In the genomic region with DNA sequence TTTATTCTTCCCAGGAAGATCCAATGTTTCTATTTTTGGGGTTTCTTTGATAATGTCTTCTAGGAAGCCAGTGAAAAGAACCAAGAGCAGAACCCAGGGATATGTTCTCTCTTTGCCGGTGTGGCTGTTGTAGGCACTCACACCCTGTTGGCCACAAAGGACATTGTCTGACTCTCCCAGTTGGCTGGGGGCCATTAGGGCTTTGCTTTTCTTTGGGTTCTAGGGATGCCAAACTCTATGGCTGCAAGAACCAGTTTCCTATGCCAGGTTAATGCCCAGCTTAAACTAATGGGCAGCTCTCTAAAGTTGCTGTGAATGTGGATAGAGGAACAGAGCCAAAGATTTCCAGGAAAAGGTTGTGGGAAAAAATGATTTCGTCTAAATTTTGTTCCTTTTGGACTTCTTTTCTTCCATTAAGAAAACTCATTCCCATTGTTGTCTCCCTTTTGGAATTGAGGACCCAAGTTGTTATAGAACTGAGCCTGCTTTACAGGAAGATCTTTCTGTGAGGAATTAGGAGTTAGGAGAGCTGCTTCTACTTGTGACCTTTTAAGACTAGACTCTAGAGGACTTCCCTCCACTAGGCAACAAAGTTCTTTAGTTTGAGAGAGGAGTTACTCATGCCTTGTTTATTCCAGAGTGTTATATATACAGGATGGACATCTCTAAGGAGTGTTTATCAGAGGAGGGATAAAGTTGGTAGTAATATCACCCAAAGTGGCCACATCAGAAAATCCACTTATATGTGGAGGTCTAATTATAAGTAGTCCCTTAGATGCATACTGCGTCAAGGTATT, we compare ENCODE assay signal across 11 cellular contexts. TPM values are rescaled to one million over a fixed set of nuclear protein-coding genes. Genes with fewer than 3 reads are reported as not detected.
DNase-seq lines count a peak whose midpoint lies in the region; ATAC-seq and TF ChIP-seq lines count a peak whose summit lies in the region.
"Had no signal": no experiment of that assay in that cellular context is flagged by ENCODE, and none has a peak within 500 bp of the region (broad histone marks: within the 10 kb centered on the region; RNA-seq: fewer than 3 reads in every experiment).

No MANE protein-coding gene starts in this region.

- TF ChIP-seq CTCF in WI38 (IDR thresholded peaks at IDR 0.05; ENCODE audit: low read depth, low read length) (no peak), fibroblast of lung (conservative IDR thresholded peaks at IDR 0.05 in 1 of 2, IDR thresholded peaks at IDR 0.05 in 1 of 2; ENCODE audit: low read depth in 1 of 2, low read length in 2 of 2) (no peak), thyroid gland (IDR thresholded peaks at IDR 0.05) (no peak)

- H2AFZ ChIP-seq in fibroblast of lung (ENCODE audit: low read length) = no peak overlapping the region

- WGBS in thyroid gland, 2 donors = 57 to 61% methylated on average over 3 of the region's 3 CpGs

- H3K4me3 ChIP-seq in WI38 (ENCODE audit: low read depth, low read length) (0 out of 2 replicates have a peak overlapping the region, but pooled peaks have one; percentile 5), fibroblast of lung (replicated peaks in 1 of 4; ENCODE audit: control extremely low read depth in 1 of 4, insufficient read depth in 1 of 4, low read depth in 3 of 4, low read length in 4 of 4) (no peak overlapping the region), mucosa of stomach (ENCODE audit: low read length) (no peak overlapping the region), thyroid gland (replicated peaks in 1 of 3) (no peak overlapping the region)

- intact Hi-C loops in thyroid gland (cut with DNase I) = no loop called here

- H3K4me2 ChIP-seq in fibroblast of lung (ENCODE audit: extremely low read depth, insufficient read depth, low read length) = peak overlapping the region; percentile 23

- ATAC-seq in GM19351 (IDR thresholded peaks at IDR 0.05; ENCODE audit: unreplicated experiment) = no peak
- ATAC-seq: activated CD8-positive, alpha-beta memory T cell treated with anti-CD3 and anti-CD28 coated beads, Interleukin-2, amount 10 ng/mL, durations not matched to agents 7 days and 5 days had no signal

- H3K9me3 ChIP-seq in fibroblast of lung (ENCODE audit: control insufficient read depth, insufficient read depth, low read depth, low read length) (no peaks in the 10 kb centered on the region), mucosa of stomach (ENCODE audit: control insufficient read depth, low read length) (no peaks in the 10 kb centered on the region), thyroid gland (no peaks in the 10 kb centered on the region)

- H3K36me3 ChIP-seq in fibroblast of lung (ENCODE audit: control insufficient read depth, insufficient read depth, low read length) (peaks cover 2% of the 10 kb centered on the region), mucosa of stomach (ENCODE audit: control insufficient read depth, insufficient read depth, low read length) (peaks cover 6% of the 10 kb centered on the region), thyroid gland (peaks cover 14 to 18% of the 10 kb centered on the region in 2 donors)

- DNase-seq in fibroblast of lung (ENCODE audit: low read depth in 2 of 2) (no peak), thyroid gland (peak in 1 of 2 donors; percentile 32), globus pallidus (ENCODE audit: low spot score) (no peak)
- no peak for DNase-seq in stimulated activated CD4-positive, alpha-beta T cell treated with anti-CD3 and anti-CD28 coated beads, Interleukin-15, amount 100 ng/mL, for 24 hours
- DNase-seq: activated CD8-positive, alpha-beta memory T cell treated with anti-CD3 and anti-CD28 coated beads, Interleukin-2, amount 10 ng/mL, durations not matched to agents 7 days and 5 days; islet precursor cell; KG1 had no signal

- peaks cover 26% of the 10 kb centered on the region for H3K79me2 ChIP-seq in fibroblast of lung (ENCODE audit: control insufficient read depth, insufficient read depth, low read length)

- H3K9ac ChIP-seq in fibroblast of lung (ENCODE audit: insufficient read depth, low read length) (no peak overlapping the region), mucosa of stomach (ENCODE audit: low read length) (peak overlapping the region; percentile 20)

- H3K27me3 ChIP-seq in fibroblast of lung (ENCODE audit: control insufficient read depth, insufficient read depth, low read length) (no peaks in the 10 kb centered on the region), mucosa of stomach (ENCODE audit: control insufficient read depth, insufficient read depth, low read length) (no peaks in the 10 kb centered on the region), thyroid gland (no peaks in the 10 kb centered on the region)

- no peak overlapping the region for H3K27ac ChIP-seq in fibroblast of lung (ENCODE audit: insufficient read depth, low read length)
- peak overlapping the region; percentile 28 to 66 (median 47) for H3K27ac ChIP-seq in thyroid gland
- H3K27ac ChIP-seq: epithelial cell of prostate had no signal

- H3K4me1 ChIP-seq in fibroblast of lung (ENCODE audit: control insufficient read depth, extremely low read depth, insufficient read depth, low read length) (peaks cover 18% of the 10 kb centered on the region), mucosa of stomach (ENCODE audit: control insufficient read depth, insufficient read depth, low read length) (peaks cover 27% of the 10 kb centered on the region), thyroid gland (peaks cover 41 to 52% of the 10 kb centered on the region in 2 donors)

- H4K20me1 ChIP-seq in fibroblast of lung (ENCODE audit: control insufficient read depth, extremely low read depth, insufficient read depth, low read length) = no peaks in the 10 kb centered on the region

- TF ChIP-seq POLR2A in thyroid gland (IDR thresholded peaks at IDR 0.05) = no peak

RNA-seq across cellular contexts. Expression of a gene that starts 13.1 kb away (rescaled TPM):
- 80.9 and 97.9 TPM in 2 replicates for total RNA-seq in fibroblast of lung
- polyA plus RNA-seq in fibroblast of lung = 305 and 324 TPM in 2 replicates
- polyA plus RNA-seq in fibroblast of lung (2012) = 292 and 325 TPM in 2 replicates
- polyA minus RNA-seq in fibroblast of lung (ENCODE audit: low replicate concordance) = 79.6 and 97.1 TPM in 2 replicates
- 100 to 1,000 TPM; 181 to 284 (median 236) TPM for total RNA-seq in thyroid gland

RNA-seq across cellular contexts. Expression of a gene that starts 26.2 kb away (rescaled TPM):
- not detected in 2 replicates for total RNA-seq in fibroblast of lung
- 0.03 TPM in 1 of 2 replicates, not detected in the other for polyA plus RNA-seq in fibroblast of lung
- polyA plus RNA-seq in fibroblast of lung (2012) = not detected in 2 replicates
- not detected in 2 replicates for polyA minus RNA-seq in fibroblast of lung (ENCODE audit: low replicate concordance)
- total RNA-seq in thyroid gland = under 1 TPM in 2 of 4 donors, not detected in 2; 0.39 to 0.40 TPM

RNA-seq across cellular contexts. Expression of a gene that starts 37.2 kb away (rescaled TPM):
- total RNA-seq in fibroblast of lung (under 0.01 and 0.17 TPM in 2 replicates), thyroid gland (1 to 10 TPM in 1 of 4 donors, under 1 TPM in 3; 0.56 to 1.7 (median 0.61) TPM)
- 0.07 and 0.34 TPM in 2 replicates for polyA plus RNA-seq in fibroblast of lung
- polyA plus RNA-seq in fibroblast of lung (2012) = 0.42 TPM in 1 of 2 replicates, not detected in the other
- polyA minus RNA-seq in fibroblast of lung (ENCODE audit: low replicate concordance) = not detected in 2 replicates
- total RNA-seq: activated CD8-positive, alpha-beta memory T cell treated with anti-CD3 and anti-CD28 coated beads, Interleukin-2, amount 10 ng/mL, durations not matched to agents 7 days and 5 days had no signal

RNA-seq across cellular contexts. Expression of a gene that starts 46.5 kb away (rescaled TPM):
- total RNA-seq in fibroblast of lung (2.3 and 3.3 TPM in 2 replicates), thyroid gland (10 to 100 TPM; 24.2 to 38.9 (median 29.3) TPM)
- 0.64 and 0.69 TPM in 2 replicates for polyA plus RNA-seq in fibroblast of lung
- polyA plus RNA-seq in fibroblast of lung (2012) = 4.3 and 6.1 TPM in 2 replicates
- polyA minus RNA-seq in fibroblast of lung (ENCODE audit: low replicate concordance) = 12.6 and 14.3 TPM in 2 replicates

RNA-seq across cellular contexts. Expression of a gene that starts 57.5 kb away (rescaled TPM):
- total RNA-seq in fibroblast of lung (305 and 311 TPM in 2 replicates), thyroid gland (100 to 1,000 TPM; 298 to 519 (median 435) TPM)
- 1,057 and 1,326 TPM in 2 replicates for polyA plus RNA-seq in fibroblast of lung
- polyA plus RNA-seq in fibroblast of lung (2012) = 1,195 and 1,479 TPM in 2 replicates
- polyA minus RNA-seq in fibroblast of lung (ENCODE audit: low replicate concordance) = 197 and 204 TPM in 2 replicates
